8 cellular contexts compared by ENCODE assay signal in genomic region chr17:44865231-44865660, GRCh38. TPM values are rescaled to one million over a fixed set of nuclear protein-coding genes. Genes with fewer than 3 reads are reported as not detected.
DNase-seq lines count a peak whose midpoint lies in the region; ATAC-seq, FAIRE-seq and TF ChIP-seq lines count a peak whose summit lies in the region.

No MANE protein-coding gene starts in this region.

- H3K27me3 Mint-ChIP-seq in CD4-positive, alpha-beta T cell, result no peaks in the 10 kb centered on the region

- no peaks in the 10 kb centered on the region for H3K79me2 ChIP-seq in endothelial cell of umbilical vein (ENCODE audit: control insufficient read depth, insufficient read depth, low read length)

- no TSS peak for BruUV-seq in endothelial cell of umbilical vein (replicated peaks; lab: Mats Ljungman, UMichigan)

- H2AFZ ChIP-seq in endothelial cell of umbilical vein (ENCODE audit: low read depth, low read length), result no peak overlapping the region

- H3K9me3 ChIP-seq in CD4-positive, alpha-beta T cell (ENCODE audit: control insufficient read depth, low read length), result no peaks in the 10 kb centered on the region
- H3K9me3 ChIP-seq in endothelial cell of umbilical vein (replicated peaks; ENCODE audit: control insufficient read depth, insufficient read depth, low read length), result no peaks in the 10 kb centered on the region

- intact Hi-C loops in CD4-positive, alpha-beta T cell (cut with DNase I, micrococcal nuclease), result loop anchor here (1.0 to 10.0 kb wide), 4 partner anchors 86 to 332 kb away; no protein-coding TSS in a partner anchor
- intact Hi-C loops in endothelial cell of umbilical vein (cut with micrococcal nuclease), result loop anchor here (1.0 kb wide), 2 partner anchors 86 to 90 kb away; no protein-coding TSS in a partner anchor

- CTCF ChIA-PET in CD4-positive, alpha-beta T cell (lab: Charles Lee), result interaction anchor here (0.6 to 2.5 kb wide), 6 partner anchors 8 to 91 kb away, joined by 3 to 13 read pairs (median 4); no protein-coding TSS in a partner anchor
- CTCF ChIA-PET in endothelial cell of umbilical vein (lab: Charles Lee), result interaction anchor here (0.6 to 16.1 kb wide), 7 partner anchors 8 to 234 kb away, joined by 3 to 368 read pairs (median 8); no protein-coding TSS in a partner anchor

- no peak overlapping the region for H3K4me3 Mint-ChIP-seq in CD4-positive, alpha-beta T cell

- no peaks in the 10 kb centered on the region for H3K9me1 ChIP-seq in endothelial cell of umbilical vein (replicated peaks; ENCODE audit: control insufficient read depth, extremely low read depth, insufficient read depth, low read length)

- no peak overlapping the region for H3K9ac ChIP-seq in endothelial cell of umbilical vein (replicated peaks; ENCODE audit: extremely low read depth, insufficient read depth, low read length)

- no peaks in the 10 kb centered on the region for H4K20me1 ChIP-seq in endothelial cell of umbilical vein (replicated peaks; ENCODE audit: control insufficient read depth, extremely low read depth, insufficient read depth, low read length)

- ATAC-seq in CD4-positive, alpha-beta T cell (ENCODE audit: poor library complexity), result peak; percentile 80
- no peak for ATAC-seq in GM18861 (IDR thresholded peaks at IDR 0.05; ENCODE audit: unreplicated experiment)

- no peak overlapping the region for H3K27ac Mint-ChIP-seq in CD4-positive, alpha-beta T cell

- H3K4me2 ChIP-seq in endothelial cell of umbilical vein (ENCODE audit: insufficient read depth, low read length), result no peak overlapping the region

- TF ChIP-seq POLR2A in endothelial cell of umbilical vein (IDR thresholded peaks at IDR 0.05; ENCODE audit: low read depth, low read length), result no peak

- peaks cover 12 to 28% of the 10 kb centered on the region in 2 experiments for H3K36me3 ChIP-seq in endothelial cell of umbilical vein (ENCODE audit: control insufficient read depth in 2 of 2, extremely low read depth in 1 of 2, insufficient read depth in 2 of 2, low read length in 2 of 2)

- no peaks in the 10 kb centered on the region for H3K9me3 Mint-ChIP-seq in CD4-positive, alpha-beta T cell

- no peaks in the 10 kb centered on the region for H3K27me3 ChIP-seq in CD4-positive, alpha-beta T cell (ENCODE audit: control insufficient read depth, insufficient read depth, low read length)
- H3K27me3 ChIP-seq in endothelial cell of umbilical vein (ENCODE audit: control insufficient read depth in 2 of 2, insufficient read depth in 2 of 2, low read length in 2 of 2), result no peaks in the 10 kb centered on the region

- dilution Hi-C loops in endothelial cell of umbilical vein (cut with MboI; ENCODE audit: extremely low pct_ligation_motif_present, low sequenced_read_pairs), result loop anchor here (25.0 kb wide), 1 partner anchor 103 kb away; the partner anchor contains the start of gene ADAM11

- H3K27ac ChIP-seq in CD4-positive, alpha-beta T cell (ENCODE audit: low read depth, low read length), result no peak overlapping the region
- no peak overlapping the region for H3K27ac ChIP-seq in endothelial cell of umbilical vein (ENCODE audit: insufficient read depth, low read depth, low read length)

- peak; percentile 67 for FAIRE-seq in HTR-8/SVneo (lab: Jason Lieb, UNC)
- peak; percentile 83 for FAIRE-seq in endothelial cell of umbilical vein (lab: Jason Lieb, UNC)

- peak; percentile 85 for TF ChIP-seq CTCF in CD4-positive, alpha-beta T cell (IDR thresholded peaks at IDR 0.05)
- peak; percentile 82 to 84 for TF ChIP-seq CTCF in endothelial cell of umbilical vein (IDR thresholded peaks at IDR 0.05; ENCODE audit: extremely low read depth in 1 of 2, insufficient read depth in 1 of 2, low read depth in 1 of 2, low read length in 2 of 2)

- POLR2A ChIA-PET in CD4-positive, alpha-beta T cell (lab: Charles Lee), result interaction anchor here (1.6 kb wide), 1 partner anchor 34 kb away, joined by 4 read pairs; the partner anchor contains the start of gene EFTUD2
- POLR2A ChIA-PET in endothelial cell of umbilical vein (lab: Charles Lee), result no interaction called here

- peak; percentile 44 to 69 (median 60) for DNase-seq in CD4-positive, alpha-beta T cell
- peak; percentile 88 for DNase-seq in HTR-8/SVneo (ENCODE audit: insufficient read length, low spot score)
- peak; percentile 19 for DNase-seq in NOMO-1 treated with dmso at 0.1 percent for 144 hours (lab: John Stamatoyannopoulos, UW; ENCODE audit: unreplicated experiment)
- DNase-seq in activated CD8-positive, alpha-beta memory T cell treated with anti-CD3 and anti-CD28 coated beads for 48 hours (ENCODE audit: low read depth in 2 of 3, low spot score in 2 of 3), result peak; percentile 3 to 47 (median 23)
- DNase-seq in endothelial cell of umbilical vein (ENCODE audit: low read depth, low spot score), result peak; percentile 80
- peak; percentile 34 for DNase-seq in middle frontal gyrus (ENCODE audit: extremely low spot score, low spot score)
- DNase-seq in stimulated activated CD8-positive, alpha-beta memory T cell treated with anti-CD3 and anti-CD28 coated beads, Interleukin-2, amount 100 ng/mL, for 1 hour (ENCODE audit: low read depth in 2 of 2), result peak; percentile 34 to 52

- no peaks in the 10 kb centered on the region for H3K4me1 Mint-ChIP-seq in CD4-positive, alpha-beta T cell (ENCODE audit: low read depth)

- peaks cover 91% of the 10 kb centered on the region for H3K36me3 Mint-ChIP-seq in CD4-positive, alpha-beta T cell (ENCODE audit: low read depth)

- H3K4me1 ChIP-seq in endothelial cell of umbilical vein (ENCODE audit: control insufficient read depth, extremely low read depth, insufficient read depth, low read length), result peaks cover 14% of the 10 kb centered on the region

- no peak overlapping the region for H3K4me3 ChIP-seq in endothelial cell of umbilical vein (replicated peaks in 1 of 3; ENCODE audit: insufficient read depth in 1 of 3, low read depth in 1 of 3, low read length in 3 of 3)

TF ChIP-seq in endothelial cell of umbilical vein, 7 proteins besides CTCF, POLR2A, EP300 and RAD21:
- TF ChIP-seq MYC (IDR thresholded peaks at IDR 0.05; ENCODE audit: low read depth, low read length) (no peak), FOS (IDR thresholded peaks at IDR 0.05; ENCODE audit: borderline replicate concordance, insufficient read depth, low read length) (no peak), POLR2AphosphoS5 (IDR thresholded peaks at IDR 0.05; ENCODE audit: insufficient read depth, low read depth, low read length) (no peak)
- TF ChIP-seq, protein P1, sequence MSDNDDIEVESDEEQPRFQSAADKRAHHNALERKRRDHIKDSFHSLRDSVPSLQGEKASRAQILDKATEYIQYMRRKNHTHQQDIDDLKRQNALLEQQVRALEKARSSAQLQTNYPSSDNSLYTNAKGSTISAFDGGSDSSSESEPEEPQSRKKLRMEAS (IDR thresholded peaks at IDR 0.05; ENCODE audit: insufficient read depth, insufficient read length), result no peak

RNA-seq across cellular contexts. Expression of gene HIGD1B, which starts 17.6 kb away (rescaled TPM):
- total RNA-seq in CD4-positive, alpha-beta T cell, result not detected
- total RNA-seq in endothelial cell of umbilical vein, result not detected in 2 replicates
- not detected in 2 replicates for polyA plus RNA-seq in endothelial cell of umbilical vein
- polyA plus RNA-seq in endothelial cell of umbilical vein (2011; cell fraction: cytosol; rRNA removed), result not detected in 2 replicates
- not detected in 2 replicates for polyA plus RNA-seq in endothelial cell of umbilical vein (2011; cell fraction: nucleus; rRNA removed)
- polyA plus RNA-seq in endothelial cell of umbilical vein (2012), result not detected in 2 replicates
- not detected in 2 replicates for polyA minus RNA-seq in endothelial cell of umbilical vein
- polyA minus RNA-seq in endothelial cell of umbilical vein (2011; cell fraction: cytosol; rRNA and poly(A)+ RNA removed), result not detected
- not detected in 2 replicates for polyA minus RNA-seq in endothelial cell of umbilical vein (2011; cell fraction: nucleus; rRNA and poly(A)+ RNA removed)

RNA-seq across cellular contexts. Expression of gene EFTUD2, which starts 34.0 kb away (rescaled TPM):
- 100 to 1,000 TPM; 105 to 112 TPM for total RNA-seq in CD4-positive, alpha-beta T cell
- total RNA-seq in endothelial cell of umbilical vein, result 170 and 171 TPM in 2 replicates
- 118 and 125 TPM in 2 replicates for polyA plus RNA-seq in endothelial cell of umbilical vein
- 100.0 and 122 TPM in 2 replicates for polyA plus RNA-seq in endothelial cell of umbilical vein (2011; cell fraction: cytosol; rRNA removed)
- polyA plus RNA-seq in endothelial cell of umbilical vein (2011; cell fraction: nucleus; rRNA removed), result 181 and 232 TPM in 2 replicates
- 170 and 194 TPM in 2 replicates for polyA plus RNA-seq in endothelial cell of umbilical vein (2012)
- 235 and 248 TPM in 2 replicates for polyA minus RNA-seq in endothelial cell of umbilical vein
- 116 TPM for polyA minus RNA-seq in endothelial cell of umbilical vein (2011; cell fraction: cytosol; rRNA and poly(A)+ RNA removed)
- 159 and 194 TPM in 2 replicates for polyA minus RNA-seq in endothelial cell of umbilical vein (2011; cell fraction: nucleus; rRNA and poly(A)+ RNA removed)

RNA-seq across cellular contexts. Expression of gene GJC1, which starts 35.2 kb away (rescaled TPM):
- not detected for total RNA-seq in CD4-positive, alpha-beta T cell
- 35.9 and 39.7 TPM in 2 replicates for total RNA-seq in endothelial cell of umbilical vein
- 11.9 and 13.8 TPM in 2 replicates for polyA plus RNA-seq in endothelial cell of umbilical vein
- polyA plus RNA-seq in endothelial cell of umbilical vein (2011; cell fraction: cytosol; rRNA removed), result 19.5 and 21.0 TPM in 2 replicates
- polyA plus RNA-seq in endothelial cell of umbilical vein (2011; cell fraction: nucleus; rRNA removed), result 18.5 and 23.2 TPM in 2 replicates
- 20.9 and 22.8 TPM in 2 replicates for polyA plus RNA-seq in endothelial cell of umbilical vein (2012)
- polyA minus RNA-seq in endothelial cell of umbilical vein, result 85.5 and 98.4 TPM in 2 replicates
- 6.5 TPM for polyA minus RNA-seq in endothelial cell of umbilical vein (2011; cell fraction: cytosol; rRNA and poly(A)+ RNA removed)
- 13.5 and 23.9 TPM in 2 replicates for polyA minus RNA-seq in endothelial cell of umbilical vein (2011; cell fraction: nucleus; rRNA and poly(A)+ RNA removed)

RNA-seq across cellular contexts. Expression of gene GFAP, which starts 50.1 kb away (rescaled TPM):
- total RNA-seq in CD4-positive, alpha-beta T cell, result not detected
- total RNA-seq in endothelial cell of umbilical vein, result 0.42 TPM in 1 of 2 replicates, not detected in the other
- 0.07 and 0.16 TPM in 2 replicates for polyA plus RNA-seq in endothelial cell of umbilical vein
- 0.04 and 0.06 TPM in 2 replicates for polyA plus RNA-seq in endothelial cell of umbilical vein (2011; cell fraction: cytosol; rRNA removed)
- polyA plus RNA-seq in endothelial cell of umbilical vein (2011; cell fraction: nucleus; rRNA removed), result not detected in 2 replicates
- 0.15 and 0.21 TPM in 2 replicates for polyA plus RNA-seq in endothelial cell of umbilical vein (2012)
- not detected in 2 replicates for polyA minus RNA-seq in endothelial cell of umbilical vein
- not detected for polyA minus RNA-seq in endothelial cell of umbilical vein (2011; cell fraction: cytosol; rRNA and poly(A)+ RNA removed)
- 0.10 TPM in 1 of 2 replicates, not detected in the other for polyA minus RNA-seq in endothelial cell of umbilical vein (2011; cell fraction: nucleus; rRNA and poly(A)+ RNA removed)

Comparison
In these comparisons a context has a peak if more than half of its experiments do, and no peak if none do; other contexts are left out.
1. DNase-seq: peak in every context shown above with its lines; median percentile 88 in HTR-8/SVneo; 80 in endothelial cell of umbilical vein; 60 in CD4-positive, alpha-beta T cell; 43 in stimulated activated CD8-positive, alpha-beta memory T cell treated with anti-CD3 and anti-CD28 coated beads, Interleukin-2, amount 100 ng/mL, for 1 hour; 34 in middle frontal gyrus; 23 in activated CD8-positive, alpha-beta memory T cell treated with anti-CD3 and anti-CD28 coated beads for 48 hours; 19 in NOMO-1 treated with dmso at 0.1 percent for 144 hours.
2. RNA of gene GJC1, which starts 35.2 kb away (total RNA-seq): 35.9 to 39.7 TPM in endothelial cell of umbilical vein; not detected in CD4-positive, alpha-beta T cell; every median in the first group is over 10 times any median in the second.